In the genomic region with DNA sequence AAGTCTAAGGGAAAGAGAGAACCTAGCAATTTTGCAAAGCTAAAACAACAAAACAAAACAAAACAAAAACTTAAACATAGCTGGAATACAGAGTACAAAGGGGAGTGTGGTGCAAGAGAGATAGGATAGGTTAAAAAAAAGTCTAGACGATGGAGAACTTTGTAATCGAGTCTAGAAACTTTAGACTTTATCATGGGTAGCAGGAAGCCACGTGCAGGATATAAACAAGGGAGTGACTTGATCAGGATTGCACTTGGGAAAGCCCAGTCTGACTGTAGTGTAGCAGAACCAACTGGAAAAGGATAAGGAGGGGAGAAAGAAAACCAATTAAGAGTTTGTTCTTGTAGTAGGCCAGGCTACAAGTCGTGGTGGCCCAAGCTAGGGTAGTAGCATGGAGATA, we compare ENCODE assay signal across 27 cellular contexts.
A peak's percentile ranks its signal among the peaks of the same experiment; 100 is the strongest.
DNase-seq lines count a peak whose midpoint lies in the region; ATAC-seq, FAIRE-seq and TF ChIP-seq lines count a peak whose summit lies in the region.
"Had no signal": no experiment of that assay in that cellular context is flagged by ENCODE, and none has a peak within 500 bp of the region (broad histone marks: within the 10 kb centered on the region; RNA-seq: fewer than 3 reads in every experiment).

No MANE protein-coding gene starts in this region.

- peak; percentile 41 for FAIRE-seq in colon (lab: Jason Lieb, UNC)
- FAIRE-seq: A204.1, GM12878, GM12892, GM18507, GM19239 had no signal

- intact Hi-C loops in left colon (cut with DNase I, micrococcal nuclease) (no loop called here), mucosa of descending colon (cut with DNase I, micrococcal nuclease) (no loop called here)

- H3K4me1 ChIP-seq in mucosa of descending colon (ENCODE audit: low read depth) (no peaks in the 10 kb centered on the region), Peyer's patch (no peaks in the 10 kb centered on the region)
- H3K4me1 ChIP-seq: BE2C, BLaER1 had no signal

- no peak overlapping the region for H3K27ac ChIP-seq in Peyer's patch
- H3K27ac ChIP-seq: BLaER1 had no signal

- no peak for DNase-seq in left colon
- no peak for DNase-seq in mucosa of descending colon
- no peak for DNase-seq in NCI-H226
- DNase-seq in Peyer's patch: no peak
- DNase-seq: 8988T; ACHN; BE2C; C1 segment of cervical spinal cord; CD4-positive, alpha-beta memory T cell; CD4-positive, CD25-positive, alpha-beta regulatory T cell; CD8-positive, alpha-beta memory T cell; COR-L47; DMS 273 treated with DMSO at 0.1 percent for 48 hours; DMS153; DMS53; DMS79; DND-41; EL; GDM1 had no signal

- no peak for TF ChIP-seq POLR2A in Peyer's patch (IDR thresholded peaks at IDR 0.05)

- no peaks in the 10 kb centered on the region for H3K36me3 ChIP-seq in mucosa of descending colon (ENCODE audit: low read depth)
- no peaks in the 10 kb centered on the region for H3K36me3 ChIP-seq in Peyer's patch
- H3K36me3 ChIP-seq: BE2C, BLaER1 had no signal

- H3K27me3 ChIP-seq in Peyer's patch: no peaks in the 10 kb centered on the region
- H3K27me3 ChIP-seq: BE2C had no signal

- ATAC-seq in left colon (peak; percentile 89), mucosa of descending colon (peak; percentile 62), GM18909 (IDR thresholded peaks at IDR 0.05; ENCODE audit: poor library complexity, unreplicated experiment) (no peak)
- ATAC-seq: GM12878 had no signal

- TF ChIP-seq CTCF in mucosa of descending colon (IDR thresholded peaks at IDR 0.05): no peak
- TF ChIP-seq CTCF in Peyer's patch (IDR thresholded peaks at IDR 0.05): no peak

- H3K9me3 ChIP-seq in mucosa of descending colon (no peaks in the 10 kb centered on the region), Peyer's patch (no peaks in the 10 kb centered on the region)
- H3K9me3 ChIP-seq: BE2C, BLaER1 had no signal

- H3K4me3 ChIP-seq in mucosa of descending colon: no peak overlapping the region
- H3K4me3 ChIP-seq in Peyer's patch: no peak overlapping the region
- H3K4me3 ChIP-seq: BLaER1, GM12878 had no signal
